21 cellular contexts compared by ENCODE assay signal in genomic region chr1:34872133-34872503, GRCh38. TPM values are rescaled to one million over a fixed set of nuclear protein-coding genes. Genes with fewer than 3 reads are reported as not detected.
"Had no signal": no experiment of that assay in that cellular context is flagged by ENCODE, and none has a peak within 500 bp of the region (broad histone marks: within the 10 kb centered on the region; RNA-seq: fewer than 3 reads in every experiment).

No MANE protein-coding gene starts in this region.

- H3K9ac ChIP-seq: KMS-11, SK-N-SH had no signal

- H3K27ac ChIP-seq: KMS-11, RWPE1 had no signal

- H3K4me2 ChIP-seq: KMS-11, SK-N-SH had no signal

- H3K9me3 ChIP-seq: SK-N-SH had no signal

- FAIRE-seq: HepG2 had no signal

- ATAC-seq: HepG2, Panc1, PC-3 had no signal

- DNase-seq: IMR-90, Kasumi-1, MM.1S, NCI-H1092 treated with DMSO at 0.1 percent for 48 hours, NCI-H1436, NCI-H187, NCI-H2029, NCI-H2081 treated with DMSO at 0.1 percent for 48 hours, NCI-H2171, NCI-H226, NCI-H446, NCI-H510A, NCI-H524 treated with DMSO at 0.1 percent for 48 hours, NCI-H69, NCI-H774, PC-3, SK-N-SH had no signal

RNA-seq across cellular contexts. Expression of gene DLGAP3, which starts 57.3 kb away (rescaled TPM):
- total RNA-seq: IMR-90, PC-3 had no signal
